In genomic region chr17:1467898-1468492, GRCh38 we compare ENCODE assay signal across 15 cellular contexts. TPM values are rescaled to one million over a fixed set of nuclear protein-coding genes. Genes with fewer than 3 reads are reported as not detected.
DNase-seq lines count a peak whose midpoint lies in the region; ATAC-seq, FAIRE-seq and TF ChIP-seq lines count a peak whose summit lies in the region.
"Had no signal": no experiment of that assay in that cellular context is flagged by ENCODE, and none has a peak within 500 bp of the region (broad histone marks: within the 10 kb centered on the region; RNA-seq: fewer than 3 reads in every experiment).

No MANE protein-coding gene starts in this region.

- no peak overlapping the region for H2AFZ ChIP-seq in osteoblast (ENCODE audit: low read length)

- H3K4me2 ChIP-seq in BLaER1 treated with 17β-estradiol and CSF1 and Interleukin-3, amounts not matched to agents 10 nM and 100 nM, result peak overlapping the region in 6 of 11 experiments; percentile 6 to 83 (median 40); a peak in 11 of 22 replicates
- no peak overlapping the region for H3K4me2 ChIP-seq in osteoblast (ENCODE audit: insufficient read depth, low read length)

- TF ChIP-seq CTCF in fibroblast of villous mesenchyme (IDR thresholded peaks at IDR 0.05; ENCODE audit: insufficient read depth, low read depth, low read length) (no peak), osteoblast (IDR thresholded peaks at IDR 0.05; ENCODE audit: extremely low read depth, low read depth, low read length) (no peak)

- no peak overlapping the region for H3K4me3 ChIP-seq in BLaER1 treated with 17β-estradiol and CSF1 and Interleukin-3, amounts not matched to agents 10 nM and 100 nM
- H3K4me3 ChIP-seq in fibroblast of villous mesenchyme (ENCODE audit: low read depth, low read length) (no peak overlapping the region), osteoblast (ENCODE audit: insufficient read depth, low read length) (no peak overlapping the region)
- H3K4me3 ChIP-seq: cardiac muscle cell had no signal

- peaks cover 42 to 94% (median 65%) of the 10 kb centered on the region in 11 experiments; a peak in 21 of 22 replicates for H4K20me1 ChIP-seq in BLaER1 treated with 17β-estradiol and CSF1 and Interleukin-3, amounts not matched to agents 10 nM and 100 nM
- H4K20me1 ChIP-seq in osteoblast (ENCODE audit: insufficient read depth, low read length), result peaks cover 22% of the 10 kb centered on the region

- ATAC-seq in HG02588 (IDR thresholded peaks at IDR 0.05; ENCODE audit: unreplicated experiment), result no peak
- ATAC-seq: stimulated activated memory B cell treated with anti-CD40 and anti-IgM and Interleukin-4, amounts not matched to agents 10 μg/mL and 1 μg/mL and 100 μg/mL, for 72 hours had no signal

- peaks cover 3% of the 10 kb centered on the region for H3K79me2 ChIP-seq in osteoblast (ENCODE audit: insufficient read depth, low read length)

- FAIRE-seq in urothelium cell line (lab: Jason Lieb, UNC), result no peak

- peaks cover 18 to 83% (median 40%) of the 10 kb centered on the region in 11 experiments; a peak in 21 of 22 replicates for H3K36me3 ChIP-seq in BLaER1 treated with 17β-estradiol and CSF1 and Interleukin-3, amounts not matched to agents 10 nM and 100 nM
- H3K36me3 ChIP-seq in osteoblast (ENCODE audit: insufficient read depth, low read length), result peaks cover 73% of the 10 kb centered on the region

- peak; percentile 84 for DNase-seq in MV-4-11 (lab: John Stamatoyannopoulos, UW)
- peak; percentile 77 for DNase-seq in fibroblast of villous mesenchyme (ENCODE audit: low read depth)
- peak; percentile 50 for DNase-seq in osteoblast (ENCODE audit: insufficient read length, low spot score, missing footprints)
- DNase-seq in 8988T, result no peak
- no peak for DNase-seq in NCI-H187 treated with DMSO at 0.1 percent for 48 hours (lab: John Stamatoyannopoulos, UW)
- no peak for DNase-seq in urothelium cell line (ENCODE audit: low spot score)
- DNase-seq: activated CD4-positive, alpha-beta T cell treated with anti-CD3 and anti-CD28 coated beads for 1 hour; activated T-cell treated with anti-CD3 and anti-CD28 coated beads for 4 hours; kidney glomerular epithelial cell; NCI-H1930; NCI-H526 treated with DMSO at 0.1 percent for 48 hours had no signal

- H3K27me3 ChIP-seq in BLaER1 treated with 17β-estradiol and CSF1 and Interleukin-3, amounts not matched to agents 10 nM and 100 nM, result peaks cover 3 to 24% (median 16%) of the 10 kb centered on the region in 11 experiments; a peak in 16 of 22 replicates
- no peaks in the 10 kb centered on the region for H3K27me3 ChIP-seq in osteoblast (ENCODE audit: insufficient read depth, low read length)
- H3K27me3 ChIP-seq: cardiac muscle cell had no signal

- peaks cover 0 to 17% (median 12%) of the 10 kb centered on the region in 11 experiments; a peak in 15 of 22 replicates for H3K9me3 ChIP-seq in BLaER1 treated with 17β-estradiol and CSF1 and Interleukin-3, amounts not matched to agents 10 nM and 100 nM (replicated peaks in 1 of 11)
- H3K9me3 ChIP-seq in osteoblast (ENCODE audit: low read depth, low read length), result no peaks in the 10 kb centered on the region

- H3K4me1 ChIP-seq in BLaER1 treated with 17β-estradiol and CSF1 and Interleukin-3, amounts not matched to agents 10 nM and 100 nM, result peaks cover 48 to 74% (median 61%) of the 10 kb centered on the region in 10 experiments
- peaks cover 7% of the 10 kb centered on the region for H3K4me1 ChIP-seq in osteoblast (ENCODE audit: insufficient read depth, low read length)

- H3K27ac ChIP-seq in BLaER1 treated with 17β-estradiol and CSF1 and Interleukin-3, amounts not matched to agents 10 nM and 100 nM, result no peak overlapping the region
- no peak overlapping the region for H3K27ac ChIP-seq in osteoblast (ENCODE audit: low read depth, low read length)
- H3K27ac ChIP-seq: cardiac muscle cell had no signal

- H3K9ac ChIP-seq in BLaER1 treated with 17β-estradiol and CSF1 and Interleukin-3, amounts not matched to agents 10 nM and 100 nM, result no peak overlapping the region

RNA-seq across cellular contexts. Expression of gene CRK, which starts 12.0 kb away (rescaled TPM):
- total RNA-seq in fibroblast of villous mesenchyme (99.5 and 149 TPM in 2 replicates), osteoblast (102 and 109 TPM in 2 replicates)

RNA-seq across cellular contexts. Expression of gene MYO1C, which starts 24.5 kb away (rescaled TPM):
- total RNA-seq in fibroblast of villous mesenchyme (227 and 267 TPM in 2 replicates), osteoblast (204 and 250 TPM in 2 replicates)

RNA-seq across cellular contexts. Expression of gene INPP5K, which starts 48.4 kb away (rescaled TPM):
- 19.9 and 23.5 TPM in 2 replicates for total RNA-seq in fibroblast of villous mesenchyme
- 40.4 and 51.4 TPM in 2 replicates for total RNA-seq in osteoblast

Comparison
In these comparisons a context has a peak if more than half of its experiments do, and no peak if none do; other contexts are left out.
1. DNase-seq: peak in MV-4-11 (single experiment), fibroblast of villous mesenchyme (single experiment) and osteoblast (single experiment); none in 8988T (single experiment), NCI-H187 treated with DMSO at 0.1 percent for 48 hours (single experiment) and urothelium cell line (single experiment).